ENCODE assay signal across 22 cellular contexts in the genomic region with DNA sequence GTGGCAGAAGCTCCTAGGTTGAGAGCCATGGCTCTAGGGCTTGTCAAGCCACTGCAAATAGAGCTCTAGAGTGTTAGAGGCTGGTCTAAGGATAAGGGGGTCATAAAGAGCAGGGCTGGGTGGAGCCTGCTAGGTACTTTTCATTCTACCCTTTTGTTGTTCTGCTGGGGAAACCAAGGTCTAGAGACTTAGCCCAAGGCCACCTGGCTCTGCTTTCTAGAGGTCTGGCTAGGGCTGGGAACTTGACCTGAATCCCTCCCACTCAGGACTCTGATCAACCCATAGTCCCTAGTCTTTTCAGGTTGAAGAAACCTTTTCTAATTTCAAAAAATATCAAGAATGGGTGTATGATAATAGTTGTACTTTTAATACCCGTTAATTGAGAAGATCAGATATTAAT.
"Had no signal": no experiment of that assay in that cellular context is flagged by ENCODE, and none has a peak within 500 bp of the region (broad histone marks: within the 10 kb centered on the region; RNA-seq: fewer than 3 reads in every experiment).

No MANE protein-coding gene starts in this region.

- H3K9ac ChIP-seq: neural progenitor cell had no signal

- H3K27ac ChIP-seq: brain microvascular endothelial cell, coronary artery, gastrocnemius medialis, left ventricle myocardium inferior, neural progenitor cell, ovary, SJSA1, upper lobe of left lung had no signal

- H3K36me3 Mint-ChIP-seq: WTC11 had no signal

- H3K27me3 ChIP-seq: brain microvascular endothelial cell, gastrocnemius medialis, neural progenitor cell, ovary, SJSA1, upper lobe of left lung had no signal

- H3K9me3 ChIP-seq: gastrocnemius medialis, left ventricle myocardium inferior, ovary, SJSA1, upper lobe of left lung had no signal

- H3K4me3 Mint-ChIP-seq: activated CD4-positive, alpha-beta memory T cell treated with anti-CD3 and anti-CD28 coated beads for 36 hours; activated naive CD4-positive, alpha-beta T cell treated with anti-CD3 and anti-CD28 coated beads for 36 hours; activated naive CD8-positive, alpha-beta T cell treated with anti-CD3 and anti-CD28 coated beads, Interleukin-2, amount 50 U/mL, for 24 hours; central memory CD8-positive, alpha-beta T cell; neural progenitor cell; stimulated activated naive CD8-positive, alpha-beta T cell treated with anti-CD3 and anti-CD28 coated beads, Interleukin-15, Interleukin-2, amounts not matched to agents 100 ng/mL and 50 ng/mL, for 24 hours; WTC11 had no signal

- H3K27me3 Mint-ChIP-seq: activated CD4-positive, alpha-beta memory T cell treated with anti-CD3 and anti-CD28 coated beads for 36 hours; activated naive CD8-positive, alpha-beta T cell treated with anti-CD3 and anti-CD28 coated beads, Interleukin-2, amount 50 U/mL, for 24 hours; central memory CD8-positive, alpha-beta T cell; naive thymus-derived CD4-positive, alpha-beta T cell; stimulated activated naive CD8-positive, alpha-beta T cell treated with anti-CD3 and anti-CD28 coated beads, Interleukin-15, Interleukin-2, amounts not matched to agents 100 ng/mL and 50 ng/mL, for 24 hours had no signal

- H3K9me3 Mint-ChIP-seq: activated CD4-positive, alpha-beta memory T cell treated with anti-CD3 and anti-CD28 coated beads for 36 hours; activated naive CD4-positive, alpha-beta T cell treated with anti-CD3 and anti-CD28 coated beads for 36 hours; activated naive CD8-positive, alpha-beta T cell treated with anti-CD3 and anti-CD28 coated beads, Interleukin-2, amount 50 U/mL, for 24 hours; activated T-helper 2 cell treated with anti-CD3 and anti-CD28 coated beads, Interferon-gamma antibody, Interleukin-2, Interleukin-4, amounts not matched to agents 10 μg/mL and 5 μg/mL and 100 μg/mL, durations not matched to agents 14 hours and 24 hours and 36 hours; central memory CD8-positive, alpha-beta T cell; naive thymus-derived CD4-positive, alpha-beta T cell; neural progenitor cell; stimulated activated naive CD8-positive, alpha-beta T cell treated with anti-CD3 and anti-CD28 coated beads, Interleukin-15, Interleukin-2, amounts not matched to agents 100 ng/mL and 50 ng/mL, for 24 hours; WTC11 had no signal

- ATAC-seq: gastrocnemius medialis; naive thymus-derived CD4-positive, alpha-beta T cell; sciatic nerve; WTC11 had no signal

- H3K27ac Mint-ChIP-seq: activated CD4-positive, alpha-beta memory T cell treated with anti-CD3 and anti-CD28 coated beads for 36 hours; activated naive CD4-positive, alpha-beta T cell treated with anti-CD3 and anti-CD28 coated beads for 36 hours; activated T-helper 2 cell treated with anti-CD3 and anti-CD28 coated beads, Interferon-gamma antibody, Interleukin-2, Interleukin-4, amounts not matched to agents 10 μg/mL and 5 μg/mL and 100 μg/mL, durations not matched to agents 14 hours and 24 hours and 36 hours; neural progenitor cell; stimulated activated naive CD8-positive, alpha-beta T cell treated with anti-CD3 and anti-CD28 coated beads, Interleukin-15, Interleukin-2, amounts not matched to agents 100 ng/mL and 50 ng/mL, for 24 hours had no signal

- H3K4me3 ChIP-seq: coronary artery, gastrocnemius medialis, left ventricle myocardium inferior, neural progenitor cell, ovary, SJSA1, upper lobe of left lung had no signal

- DNase-seq: activated CD4-positive, alpha-beta memory T cell treated with anti-CD3 and anti-CD28 coated beads for 36 hours; activated CD4-positive, alpha-beta T cell treated with anti-CD3 and anti-CD28 coated beads for 4 hours; activated naive CD4-positive, alpha-beta T cell treated with anti-CD3 and anti-CD28 coated beads for 36 hours; activated naive CD8-positive, alpha-beta T cell treated with anti-CD3 and anti-CD28 coated beads, Interleukin-2, amount 50 U/mL, for 24 hours; activated T-cell treated with anti-CD3 and anti-CD28 coated beads, Interleukin-2, amount 50 U/mL, for 1 hour; anterior cingulate cortex; brain microvascular endothelial cell; gastrocnemius medialis; head of caudate nucleus; left ventricle myocardium inferior; naive thymus-derived CD4-positive, alpha-beta T cell; ovary; SW 1271; upper lobe of left lung had no signal

- H3K36me3 ChIP-seq: brain microvascular endothelial cell, gastrocnemius medialis, left ventricle myocardium inferior, neural progenitor cell, ovary had no signal
